Comparison of ENCODE assay signal across 1 cellular context in the genomic region with DNA sequence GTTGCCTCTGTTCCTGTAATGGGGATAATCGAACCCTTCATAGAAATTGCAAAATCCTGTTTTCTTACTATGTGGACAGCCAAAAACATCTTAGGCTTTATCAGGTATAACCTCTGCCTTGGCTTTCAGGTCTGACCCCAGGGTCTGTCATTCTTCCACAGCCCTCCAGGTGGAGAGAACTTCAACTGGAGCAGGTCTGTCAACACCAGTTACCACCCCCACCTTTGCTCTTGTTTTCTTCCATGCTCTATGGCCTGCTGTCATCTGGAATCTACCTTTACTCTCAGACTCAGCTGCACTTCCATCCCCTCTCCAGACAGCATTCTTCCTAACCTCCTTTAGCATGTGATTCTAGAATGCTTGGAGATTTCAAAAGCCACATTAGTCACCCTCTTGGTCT.
TF ChIP-seq lines count a peak whose summit lies in the region.

No MANE protein-coding gene starts in this region.

TF ChIP-seq in liver, 16 proteins besides CTCF, POLR2A, EP300 and RAD21 (continued from another document):
- TF ChIP-seq HNF4G (IDR thresholded peaks at IDR 0.05): no peak
- TF ChIP-seq TAF1 (conservative IDR thresholded peaks at IDR 0.05): no peak
- no peak for TF ChIP-seq REST (IDR thresholded peaks at IDR 0.05)
- TF ChIP-seq MAX (IDR thresholded peaks at IDR 0.05): no peak
- no peak for TF ChIP-seq JUND (IDR thresholded peaks at IDR 0.05)
- no peak for TF ChIP-seq RXRA (IDR thresholded peaks at IDR 0.05)
- TF ChIP-seq GABPA (IDR thresholded peaks at IDR 0.05 in 1 of 2, conservative IDR thresholded peaks at IDR 0.05 in 1 of 2): no peak
- no peak for TF ChIP-seq NR2F2 (IDR thresholded peaks at IDR 0.05)
- TF ChIP-seq EGR1 (IDR thresholded peaks at IDR 0.05; ENCODE audit: low read depth in 2 of 2): no peak
- TF ChIP-seq HNF4A (conservative IDR thresholded peaks at IDR 0.05): no peak
- no peak for TF ChIP-seq FOXA1 (IDR thresholded peaks at IDR 0.05)
